In the genomic region with DNA sequence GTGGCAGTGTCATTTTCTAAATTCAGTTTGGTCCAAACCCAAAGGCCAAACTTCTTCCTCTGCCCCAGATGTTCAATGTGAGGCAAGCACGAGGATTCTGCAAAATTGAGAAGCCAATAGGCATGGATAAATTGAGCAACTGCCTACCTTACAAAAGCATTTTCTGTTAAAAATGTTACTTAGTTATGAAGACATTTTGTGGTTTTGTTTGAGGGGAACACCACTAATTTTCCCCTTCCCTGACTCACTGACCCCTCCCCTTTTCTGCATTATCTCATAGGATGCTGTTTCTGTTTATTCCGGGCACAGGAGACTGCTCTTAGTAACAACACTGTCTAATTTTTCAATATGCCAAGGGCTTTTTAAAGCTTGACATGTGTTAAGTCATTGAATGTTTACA, we compare ENCODE assay signal across 22 cellular contexts.
"Had no signal": no experiment of that assay in that cellular context is flagged by ENCODE, and none has a peak within 500 bp of the region (broad histone marks: within the 10 kb centered on the region; RNA-seq: fewer than 3 reads in every experiment).

No MANE protein-coding gene starts in this region.

- H3K9me3 Mint-ChIP-seq: activated CD4-positive, alpha-beta memory T cell treated with anti-CD3 and anti-CD28 coated beads for 36 hours; nephron; T-cell had no signal

- H3K4me3 Mint-ChIP-seq: activated CD4-positive, alpha-beta memory T cell treated with anti-CD3 and anti-CD28 coated beads for 36 hours; activated CD8-positive, alpha-beta memory T cell treated with anti-CD3 and anti-CD28 coated beads, Interleukin-2, amount 10 ng/mL, durations not matched to agents 7 days and 5 days; activated naive CD4-positive, alpha-beta T cell treated with anti-CD3 and anti-CD28 coated beads, Interleukin-2, amount 50 U/mL, for 24 hours; nephron; T-cell had no signal

- H3K4me3 ChIP-seq: adrenal gland, colonic mucosa, skin epidermis had no signal

- H3K27me3 ChIP-seq: adrenal gland, colonic mucosa had no signal

- H3K27ac ChIP-seq: adrenal gland, colonic mucosa, skin epidermis, VCaP had no signal

- FAIRE-seq: keratinocyte had no signal

- H3K4me1 Mint-ChIP-seq: activated CD8-positive, alpha-beta memory T cell treated with anti-CD3 and anti-CD28 coated beads, Interleukin-2, amount 10 ng/mL, durations not matched to agents 7 days and 5 days; activated naive CD4-positive, alpha-beta T cell treated with anti-CD3 and anti-CD28 coated beads, Interleukin-2, amount 50 U/mL, for 24 hours; T-cell had no signal

- H3K36me3 ChIP-seq: adrenal gland, colonic mucosa had no signal

- H3K36me3 Mint-ChIP-seq: activated CD4-positive, alpha-beta memory T cell treated with anti-CD3 and anti-CD28 coated beads for 36 hours; activated CD8-positive, alpha-beta memory T cell treated with anti-CD3 and anti-CD28 coated beads, Interleukin-2, amount 10 ng/mL, durations not matched to agents 7 days and 5 days; activated naive CD4-positive, alpha-beta T cell treated with anti-CD3 and anti-CD28 coated beads, Interleukin-2, amount 50 U/mL, for 24 hours; T-cell had no signal

- H3K4me1 ChIP-seq: adrenal gland, colonic mucosa had no signal

- H3K27ac Mint-ChIP-seq: activated CD4-positive, alpha-beta memory T cell treated with anti-CD3 and anti-CD28 coated beads for 36 hours; activated CD8-positive, alpha-beta memory T cell treated with anti-CD3 and anti-CD28 coated beads, Interleukin-2, amount 10 ng/mL, durations not matched to agents 7 days and 5 days; activated naive CD4-positive, alpha-beta T cell treated with anti-CD3 and anti-CD28 coated beads, Interleukin-2, amount 50 U/mL, for 24 hours; nephron; progenitor cell of endocrine pancreas; T-cell had no signal

- DNase-seq: activated CD4-positive, alpha-beta memory T cell treated with anti-CD3 and anti-CD28 coated beads for 36 hours; activated CD8-positive, alpha-beta memory T cell treated with anti-CD3 and anti-CD28 coated beads, Interleukin-2, amount 10 ng/mL, durations not matched to agents 7 days and 5 days; activated effector memory CD4-positive, alpha-beta T cell treated with Interleukin-2 at 50 U/mL for 16 hours; activated T-cell treated with anti-CD3 and anti-CD28 coated beads, Interleukin-2, amount 50 U/mL, for 1 hour; adrenal gland; caudate nucleus; colonic mucosa; hippocampal formation; left ventricle myocardium superior; right cardiac atrium; stimulated activated CD4-positive, alpha-beta T cell treated with anti-CD3 and anti-CD28 coated beads, Interleukin-4, amount 100 ng/mL, for 4 hours; stimulated activated CD8-positive, alpha-beta memory T cell treated with anti-CD3 and anti-CD28 coated beads, Interleukin-4, amount 100 ng/mL, for 48 hours; stimulated activated naive CD8-positive, alpha-beta T cell treated with anti-CD3 and anti-CD28 coated beads, Interleukin-15, Interleukin-2, amounts not matched to agents 100 U/mL and 50 U/mL, for 24 hours; T-cell; trophoblast cell had no signal

- H3K9me3 ChIP-seq: adrenal gland, colonic mucosa had no signal

- H3K27me3 Mint-ChIP-seq: activated CD4-positive, alpha-beta memory T cell treated with anti-CD3 and anti-CD28 coated beads for 36 hours; activated CD8-positive, alpha-beta memory T cell treated with anti-CD3 and anti-CD28 coated beads, Interleukin-2, amount 10 ng/mL, durations not matched to agents 7 days and 5 days; T-cell had no signal

- ATAC-seq: activated CD8-positive, alpha-beta memory T cell treated with anti-CD3 and anti-CD28 coated beads, Interleukin-2, amount 10 ng/mL, durations not matched to agents 7 days and 5 days; esophagus mucosa; left ventricle myocardium superior; right cardiac atrium; stimulated activated naive CD8-positive, alpha-beta T cell treated with anti-CD3 and anti-CD28 coated beads, Interleukin-15, Interleukin-2, amounts not matched to agents 100 U/mL and 50 U/mL, for 24 hours; T-cell had no signal
